In the genomic region with DNA sequence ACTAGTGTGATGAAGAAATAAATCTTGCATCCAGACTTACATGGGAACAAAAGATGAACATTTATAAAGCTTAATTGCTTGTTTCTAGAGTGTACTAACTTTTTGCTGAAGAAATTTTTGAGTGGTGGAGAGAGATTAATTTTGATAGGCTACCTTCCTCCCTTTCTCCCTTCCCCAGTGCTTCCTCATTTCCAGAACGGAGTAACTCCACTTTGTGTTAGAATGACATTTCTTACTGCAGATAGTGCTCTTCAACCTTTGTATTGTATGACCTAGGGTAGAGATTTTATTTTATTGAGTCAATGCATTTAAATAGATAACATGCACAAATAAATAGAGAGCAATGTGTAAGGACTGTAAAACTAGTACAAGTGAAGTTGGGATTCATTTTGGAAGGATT, we compare ENCODE assay signal across 8 cellular contexts. TPM values are rescaled to one million over a fixed set of nuclear protein-coding genes. Genes with fewer than 3 reads are reported as not detected.
DNase-seq lines count a peak whose midpoint lies in the region; ATAC-seq and TF ChIP-seq lines count a peak whose summit lies in the region.

No MANE protein-coding gene starts in this region.

- H3K27me3 Mint-ChIP-seq in activated CD4-positive, alpha-beta T cell treated with anti-CD3 and anti-CD28 coated beads, Interleukin-2, amount 10 ng/mL, durations not matched to agents 24 days and 14 days, result no peaks in the 10 kb centered on the region
- no peaks in the 10 kb centered on the region for H3K27me3 Mint-ChIP-seq in T-cell

- DNase-seq in activated CD4-positive, alpha-beta T cell treated with anti-CD3 and anti-CD28 coated beads, Interleukin-2, amount 10 ng/mL, durations not matched to agents 24 days and 14 days, result no peak
- DNase-seq in activated CD4-positive, alpha-beta T cell treated with anti-CD3 and anti-CD28 coated beads, Interleukin-2, amount 50 U/mL, for 1 hour, result no peak
- no peak for DNase-seq in T-cell
- no peak for DNase-seq in NCI-H2171 (lab: John Stamatoyannopoulos, UW)
- no peak for DNase-seq in NCI-H2196 treated with DMSO at 0.1 percent for 48 hours (lab: John Stamatoyannopoulos, UW; ENCODE audit: unreplicated experiment)
- DNase-seq in RWPE1 (ENCODE audit: low spot score), result no peak

- H3K9me3 ChIP-seq in gastroesophageal sphincter, result no peaks in the 10 kb centered on the region
- no peaks in the 10 kb centered on the region for H3K9me3 ChIP-seq in stomach smooth muscle (ENCODE audit: control insufficient read depth in 2 of 2, low read length in 2 of 2)

- H3K9me3 Mint-ChIP-seq in activated CD4-positive, alpha-beta T cell treated with anti-CD3 and anti-CD28 coated beads, Interleukin-2, amount 10 ng/mL, durations not matched to agents 24 days and 14 days, result no peaks in the 10 kb centered on the region
- H3K9me3 Mint-ChIP-seq in T-cell, result no peaks in the 10 kb centered on the region

- H3K4me1 ChIP-seq in gastroesophageal sphincter (peaks cover 0 to 37% (median 5%) of the 10 kb centered on the region in 3 donors), stomach smooth muscle (ENCODE audit: control insufficient read depth, insufficient read depth, low read length) (peaks cover 3% of the 10 kb centered on the region)

- no peak for TF ChIP-seq EP300 in gastroesophageal sphincter (IDR thresholded peaks at IDR 0.05)

- intact Hi-C loops in activated CD4-positive, alpha-beta T cell treated with anti-CD3 and anti-CD28 coated beads, Interleukin-2, amount 10 ng/mL, durations not matched to agents 24 days and 14 days (cut with micrococcal nuclease), result loop anchor here (1.0 to 10.0 kb wide), 8 partner anchors 10 to 646 kb away; a partner anchor contains a TSS

- H3K27me3 ChIP-seq in gastroesophageal sphincter (no peaks in the 10 kb centered on the region), stomach smooth muscle (ENCODE audit: control insufficient read depth in 1 of 2, insufficient read depth in 2 of 2, low read length in 2 of 2) (no peaks in the 10 kb centered on the region)

- no peak for TF ChIP-seq CTCF in gastroesophageal sphincter (IDR thresholded peaks at IDR 0.05)
- no peak for TF ChIP-seq CTCF in RWPE1 (conservative IDR thresholded peaks at IDR 0.05; ENCODE audit: low read depth)

- H3K36me3 ChIP-seq in gastroesophageal sphincter (no peaks in the 10 kb centered on the region), stomach smooth muscle (ENCODE audit: control insufficient read depth in 2 of 2, insufficient read depth in 2 of 2, low read length in 2 of 2) (no peaks in the 10 kb centered on the region)

- H3K27ac Mint-ChIP-seq in activated CD4-positive, alpha-beta T cell treated with anti-CD3 and anti-CD28 coated beads, Interleukin-2, amount 10 ng/mL, durations not matched to agents 24 days and 14 days, result peak overlapping the region; percentile 31
- peak overlapping the region; percentile 56 to 59 for H3K27ac Mint-ChIP-seq in T-cell

- H3K36me3 Mint-ChIP-seq in activated CD4-positive, alpha-beta T cell treated with anti-CD3 and anti-CD28 coated beads, Interleukin-2, amount 10 ng/mL, durations not matched to agents 24 days and 14 days (ENCODE audit: low read depth), result peaks cover 41% of the 10 kb centered on the region
- peaks cover 11% of the 10 kb centered on the region for H3K36me3 Mint-ChIP-seq in T-cell

- 20 to 67% methylated on average over 1 of the region's 1 CpG for WGBS in gastroesophageal sphincter (ENCODE audit: low coverage in 1 of 2), 2 donors

- H3K4me3 ChIP-seq in gastroesophageal sphincter (peak overlapping the region in 1 of 2 donors; percentile 61), stomach smooth muscle (ENCODE audit: low read length in 2 of 2) (peak overlapping the region; percentile 51 to 85)

- H3K27ac ChIP-seq in gastroesophageal sphincter (peak overlapping the region; percentile 5 to 100 (median 98)), stomach smooth muscle (ENCODE audit: low read length) (no peak overlapping the region), RWPE1 (no peak overlapping the region)

- CTCF ChIA-PET in T-cell (lab: Charles Lee), result interaction anchor here in 1 of 2 donors (0.7 to 1.3 kb wide), 6 partner anchors 35 to 223 kb away, joined by 3 to 7 read pairs (median 5); a partner anchor contains a TSS
- CTCF ChIA-PET in RWPE1 (lab: Yijun Ruan, JAX), result interaction anchor here (0.7 to 1.5 kb wide), 2 partner anchors 14 to 96 kb away, joined by 3 to 4 read pairs; no protein-coding TSS in a partner anchor

- peaks cover 42% of the 10 kb centered on the region for H3K4me1 Mint-ChIP-seq in activated CD4-positive, alpha-beta T cell treated with anti-CD3 and anti-CD28 coated beads, Interleukin-2, amount 10 ng/mL, durations not matched to agents 24 days and 14 days
- peaks cover 42 to 53% (median 46%) of the 10 kb centered on the region in 3 donors for H3K4me1 Mint-ChIP-seq in T-cell

- ATAC-seq in T-cell (replicated peaks in 1 of 4), result no peak
- ATAC-seq in gastroesophageal sphincter, result no peak

- TF ChIP-seq POLR2A in gastroesophageal sphincter (IDR thresholded peaks at IDR 0.05), result no peak

- POLR2A ChIA-PET in T-cell (lab: Charles Lee), result interaction anchor here in 1 of 2 donors (0.6 to 0.7 kb wide), 2 partner anchors 122 to 721 kb away, joined by 6 to 9 read pairs; no protein-coding TSS in a partner anchor
- POLR2A ChIA-PET in RWPE1 (lab: Yijun Ruan, JAX; ENCODE audit: low non-redundant PET), result no interaction called here

- H3K4me3 Mint-ChIP-seq in activated CD4-positive, alpha-beta T cell treated with anti-CD3 and anti-CD28 coated beads, Interleukin-2, amount 10 ng/mL, durations not matched to agents 24 days and 14 days, result peak overlapping the region; percentile 94
- H3K4me3 Mint-ChIP-seq in T-cell, result peak overlapping the region; percentile 82 to 95 (median 89)

- H3K9ac ChIP-seq in stomach smooth muscle (ENCODE audit: low read length in 2 of 2), result peak overlapping the region in 1 of 2 donors; percentile 43

RNA-seq across cellular contexts. Expression of a gene that starts 1.9 kb away (rescaled TPM):
- 223 and 224 TPM in 2 replicates for total RNA-seq in activated CD4-positive, alpha-beta T cell treated with anti-CD3 and anti-CD28 coated beads, Interleukin-2, amount 10 ng/mL, durations not matched to agents 24 days and 14 days
- total RNA-seq in T-cell (10 to 100 TPM; 28.7 to 41.4 (median 35.3) TPM), gastroesophageal sphincter (10 to 100 TPM; 25.1 to 94.5 (median 57.3) TPM)

Comparison
In these comparisons a context has a peak if more than half of its experiments do, and no peak if none do; other contexts are left out.
1. H3K27ac ChIP-seq: peak in gastroesophageal sphincter (4 of 4); none in stomach smooth muscle (single experiment) and RWPE1 (single experiment).